ENCODE assay signal across 23 cellular contexts in the genomic region with DNA sequence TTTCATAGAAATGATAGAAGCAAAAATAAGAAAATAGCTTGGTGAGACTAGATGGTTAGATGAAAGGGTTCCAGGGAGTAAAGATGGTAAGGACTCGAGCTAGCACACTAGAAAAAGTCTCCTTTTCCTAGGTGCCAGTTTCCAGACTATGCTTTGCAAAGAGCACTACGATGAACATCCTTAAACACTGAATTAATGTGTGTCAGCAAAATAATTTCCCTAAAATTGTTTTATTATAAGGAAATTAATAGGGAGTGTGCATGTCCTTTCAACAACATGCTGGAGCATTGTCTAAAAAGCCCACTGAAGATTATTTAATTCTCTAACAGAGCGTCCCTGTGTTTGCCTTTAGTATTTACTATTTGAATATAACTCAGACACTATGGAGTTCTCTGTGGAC.
"Had no signal": no experiment of that assay in that cellular context is flagged by ENCODE, and none has a peak within 500 bp of the region (broad histone marks: within the 10 kb centered on the region; RNA-seq: fewer than 3 reads in every experiment).

No MANE protein-coding gene starts in this region.

- H3K4me2 ChIP-seq: PC-9 had no signal

- H3K27me3 ChIP-seq: MG63, Peyer's patch, SJCRH30 had no signal

- DNase-seq: Karpas-422; KG1; MG63; NCI-H1092; NCI-H1105 treated with DMSO at 0.1 percent for 48 hours; NCI-H1417 treated with DMSO at 0.1 percent for 48 hours; NCI-H146; NCI-H1694 treated with DMSO at 0.1 percent for 48 hours; NCI-H1930; NCI-H2081; NCI-H2107; NCI-H2227 treated with DMSO at 0.1 percent for 48 hours; NCI-H524; NCI-H526 treated with DMSO at 0.1 percent for 48 hours; NCI-H748 treated with DMSO at 0.1 percent for 48 hours; NK-92 treated with Interleukin-12 subunit alpha and Interleukin-12 subunit beta, amount 100 ng/mL, for 24 hours; Peyer's patch; SHP77 treated with DMSO at 0.1 percent for 48 hours; SJCRH30; T-helper 1 cell had no signal

- H3K36me3 ChIP-seq: MG63, Peyer's patch, SJCRH30 had no signal

- H3K4me1 ChIP-seq: Peyer's patch, SJCRH30 had no signal

- H3K4me3 ChIP-seq: MG63, PC-9, Peyer's patch, SJCRH30 had no signal

- H2AFZ ChIP-seq: PC-9 had no signal

- H3K27ac ChIP-seq: PC-9, Peyer's patch, SJCRH30 had no signal

- ATAC-seq: Right ventricle myocardium inferior, SK-N-SH treated with all-trans-retinoic acid at 6 μM for 48 hours had no signal

- H3K9me3 ChIP-seq: Peyer's patch, SJCRH30 had no signal
